Comparison of ENCODE assay signal across 8 cellular contexts in genomic region chrX:49309401-49309981, GRCh38. TPM values are rescaled to one million over a fixed set of nuclear protein-coding genes. Genes with fewer than 3 reads are reported as not detected.
DNase-seq lines count a peak whose midpoint lies in the region; ATAC-seq and TF ChIP-seq lines count a peak whose summit lies in the region.

No MANE protein-coding gene starts in this region.

- TF ChIP-seq EP300 in upper lobe of left lung (IDR thresholded peaks at IDR 0.05) = no peak

- 18 to 24% methylated on average over 8 of the region's 8 CpGs for WGBS in upper lobe of left lung, 2 donors

- ATAC-seq in central memory CD8-positive, alpha-beta T cell (replicated peaks; ENCODE audit: extremely low read depth, poor library complexity, severe bottlenecking) = peak; percentile 77
- ATAC-seq in lower lobe of right lung = peak in 1 of 2 donors; percentile 58
- ATAC-seq in upper lobe of left lung (ENCODE audit: low FRiP score in 2 of 2) = peak in 1 of 2 donors; percentile 24

- H3K27me3 ChIP-seq in lower lobe of right lung (ENCODE audit: low read depth) (no peaks in the 10 kb centered on the region), upper lobe of left lung (no peaks in the 10 kb centered on the region)

- no peaks in the 10 kb centered on the region for H3K9me3 Mint-ChIP-seq in activated naive CD4-positive, alpha-beta T cell treated with anti-CD3 and anti-CD28 coated beads for 36 hours
- no peaks in the 10 kb centered on the region for H3K9me3 Mint-ChIP-seq in central memory CD8-positive, alpha-beta T cell

- peak overlapping the region; percentile 64 for H3K4me3 Mint-ChIP-seq in activated naive CD4-positive, alpha-beta T cell treated with anti-CD3 and anti-CD28 coated beads for 36 hours
- H3K4me3 Mint-ChIP-seq in central memory CD8-positive, alpha-beta T cell = peak overlapping the region; percentile 75

- H3K4me3 ChIP-seq in lower lobe of right lung (peak overlapping the region; percentile 46), upper lobe of left lung (peak overlapping the region in 3 of 4 donors; percentile 26 to 43 (median 39))

- H3K4me1 ChIP-seq in lower lobe of right lung = peaks cover 8% of the 10 kb centered on the region
- peaks cover 0 to 19% (median 8%) of the 10 kb centered on the region in 4 donors for H3K4me1 ChIP-seq in upper lobe of left lung

- H3K36me3 Mint-ChIP-seq in activated naive CD4-positive, alpha-beta T cell treated with anti-CD3 and anti-CD28 coated beads for 36 hours (ENCODE audit: low read depth) = no peaks in the 10 kb centered on the region
- H3K36me3 Mint-ChIP-seq in central memory CD8-positive, alpha-beta T cell (ENCODE audit: insufficient read depth) = peaks cover 7% of the 10 kb centered on the region

- peak; percentile 43 for DNase-seq in activated naive CD4-positive, alpha-beta T cell treated with anti-CD3 and anti-CD28 coated beads for 36 hours
- no peak for DNase-seq in activated naive CD4-positive, alpha-beta T cell treated with Interleukin-2 at 50 U/mL for 16 hours
- DNase-seq in central memory CD8-positive, alpha-beta T cell (ENCODE audit: low spot score in 2 of 2) = no peak
- DNase-seq in lower lobe of right lung (no peak), upper lobe of left lung (no peak), LoVo (ENCODE audit: low spot score) (no peak), NCI-H774 (lab: John Stamatoyannopoulos, UW) (no peak)
- no peak for DNase-seq in effector CD4-positive, alpha-beta T cell

- H3K27ac ChIP-seq in lower lobe of right lung (peak overlapping the region; percentile 80), upper lobe of left lung (peak overlapping the region; percentile 60 to 67 (median 64))

- no peaks in the 10 kb centered on the region for H3K9me3 ChIP-seq in lower lobe of right lung
- H3K9me3 ChIP-seq in upper lobe of left lung = no peaks in the 10 kb centered on the region

- TF ChIP-seq CTCF in lower lobe of right lung (IDR thresholded peaks at IDR 0.05) (no peak), upper lobe of left lung (IDR thresholded peaks at IDR 0.05) (no peak)

- H3K27ac Mint-ChIP-seq in activated naive CD4-positive, alpha-beta T cell treated with anti-CD3 and anti-CD28 coated beads for 36 hours = peak overlapping the region; percentile 82
- H3K27ac Mint-ChIP-seq in central memory CD8-positive, alpha-beta T cell (ENCODE audit: low read depth) = peak overlapping the region; percentile 89

- CTCF ChIA-PET in activated naive CD4-positive, alpha-beta T cell treated with anti-CD3 and anti-CD28 coated beads for 36 hours (lab: Charles Lee) = interaction anchor here (0.7 to 3.3 kb wide), 2 partner anchors 17 to 33 kb away, joined by 3 to 17 read pairs; no protein-coding TSS in a partner anchor

- H3K36me3 ChIP-seq in lower lobe of right lung (no peaks in the 10 kb centered on the region), upper lobe of left lung (no peaks in the 10 kb centered on the region)

- peaks cover 17% of the 10 kb centered on the region for H3K4me1 Mint-ChIP-seq in activated naive CD4-positive, alpha-beta T cell treated with anti-CD3 and anti-CD28 coated beads for 36 hours (ENCODE audit: low read depth)
- H3K4me1 Mint-ChIP-seq in central memory CD8-positive, alpha-beta T cell = peaks cover 21% of the 10 kb centered on the region

- intact Hi-C loops in activated naive CD4-positive, alpha-beta T cell treated with anti-CD3 and anti-CD28 coated beads for 36 hours (cut with micrococcal nuclease) = no loop called here
- intact Hi-C loops in lower lobe of right lung (cut with DNase I) = no loop called here

- TF ChIP-seq POLR2A in upper lobe of left lung (IDR thresholded peaks at IDR 0.05) = no peak

- H3K27me3 Mint-ChIP-seq in activated naive CD4-positive, alpha-beta T cell treated with anti-CD3 and anti-CD28 coated beads for 36 hours (ENCODE audit: low read depth) = no peaks in the 10 kb centered on the region
- no peaks in the 10 kb centered on the region for H3K27me3 Mint-ChIP-seq in central memory CD8-positive, alpha-beta T cell

RNA-seq across cellular contexts. Expression of gene GAGE10, which starts 6.0 kb away (rescaled TPM):
- not detected for total RNA-seq in activated naive CD4-positive, alpha-beta T cell treated with anti-CD3 and anti-CD28 coated beads for 36 hours
- not detected for total RNA-seq in lower lobe of right lung
- total RNA-seq in upper lobe of left lung = not detected

RNA-seq across cellular contexts. Expression of gene GAGE12J, which starts 12.3 kb away (rescaled TPM):
- not detected for total RNA-seq in activated naive CD4-positive, alpha-beta T cell treated with anti-CD3 and anti-CD28 coated beads for 36 hours
- total RNA-seq in lower lobe of right lung (not detected), upper lobe of left lung (under 1 TPM in 1 of 6 donors, not detected in 5; 0.72 TPM)

RNA-seq across cellular contexts. Expression of gene GAGE13, which starts 21.9 kb away (rescaled TPM):
- total RNA-seq in activated naive CD4-positive, alpha-beta T cell treated with anti-CD3 and anti-CD28 coated beads for 36 hours = not detected
- total RNA-seq in lower lobe of right lung (not detected), upper lobe of left lung (not detected)

RNA-seq across cellular contexts. Expression of gene PPP1R3F, which starts 39.9 kb away (rescaled TPM):
- 1 to 10 TPM; 2.4 to 3.4 TPM for total RNA-seq in activated naive CD4-positive, alpha-beta T cell treated with anti-CD3 and anti-CD28 coated beads for 36 hours
- total RNA-seq in lower lobe of right lung (5.5 TPM), upper lobe of left lung (10 to 100 TPM in 2 of 6 donors, 1 to 10 TPM in 4; 3.3 to 14.9 (median 7.1) TPM)

RNA-seq across cellular contexts. Expression of gene FOXP3, which starts 45.0 kb away (rescaled TPM):
- 1 to 10 TPM; 7.1 to 7.5 TPM for total RNA-seq in activated naive CD4-positive, alpha-beta T cell treated with anti-CD3 and anti-CD28 coated beads for 36 hours
- total RNA-seq in lower lobe of right lung (not detected), upper lobe of left lung (under 1 TPM in 2 of 6 donors, not detected in 4; 0.23 to 0.54 TPM)
